ENCODE assay signal across 1 cellular context in the genomic region with DNA sequence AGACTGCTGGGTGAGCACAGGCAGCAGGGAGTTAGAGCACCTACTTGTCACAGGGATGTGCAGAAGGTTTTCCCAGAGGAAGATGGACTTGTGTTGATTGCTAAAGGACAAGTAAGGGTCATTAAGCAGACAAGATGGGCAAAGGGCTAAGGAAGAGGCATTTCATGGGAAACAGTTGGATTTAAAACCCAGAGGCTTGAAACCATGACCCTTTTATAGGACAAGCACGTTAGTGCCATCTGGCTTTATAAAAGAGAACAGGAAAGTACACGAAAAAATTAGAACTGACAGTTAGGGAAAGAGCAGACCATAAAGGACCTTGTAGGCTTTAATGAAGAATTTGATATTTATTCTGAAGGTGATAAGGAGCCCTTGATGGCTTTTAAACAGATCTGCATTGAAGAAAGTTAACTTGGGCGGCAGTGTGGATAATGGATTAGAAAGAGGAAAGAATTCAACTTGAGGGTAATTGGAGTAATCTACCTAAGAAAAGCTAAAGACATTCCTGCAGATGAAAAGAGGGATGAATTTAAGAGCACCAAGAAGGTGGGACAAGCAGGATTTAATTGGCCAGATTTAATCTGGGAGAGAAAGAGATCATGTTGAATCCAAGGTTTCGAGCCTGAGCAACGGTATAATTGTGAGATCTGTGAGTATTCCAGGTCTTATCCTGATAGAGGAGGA.
TF ChIP-seq lines count a peak whose summit lies in the region.

No MANE protein-coding gene starts in this region.

TF ChIP-seq in H1, 55 proteins besides CTCF, POLR2A, EP300 and RAD21:
- no peak for TF ChIP-seq ATF3 (IDR thresholded peaks at IDR 0.05; ENCODE audit: insufficient read depth, low read depth, low read length)
- no peak for TF ChIP-seq NANOG (IDR thresholded peaks at IDR 0.05; ENCODE audit: insufficient read depth, low read depth, low read length, poor library complexity, severe bottlenecking)
- TF ChIP-seq CTBP2 (IDR thresholded peaks at IDR 0.05; ENCODE audit: borderline replicate concordance, insufficient read depth, insufficient read length, low read length): no peak
